9 cellular contexts compared by ENCODE assay signal in the genomic region with DNA sequence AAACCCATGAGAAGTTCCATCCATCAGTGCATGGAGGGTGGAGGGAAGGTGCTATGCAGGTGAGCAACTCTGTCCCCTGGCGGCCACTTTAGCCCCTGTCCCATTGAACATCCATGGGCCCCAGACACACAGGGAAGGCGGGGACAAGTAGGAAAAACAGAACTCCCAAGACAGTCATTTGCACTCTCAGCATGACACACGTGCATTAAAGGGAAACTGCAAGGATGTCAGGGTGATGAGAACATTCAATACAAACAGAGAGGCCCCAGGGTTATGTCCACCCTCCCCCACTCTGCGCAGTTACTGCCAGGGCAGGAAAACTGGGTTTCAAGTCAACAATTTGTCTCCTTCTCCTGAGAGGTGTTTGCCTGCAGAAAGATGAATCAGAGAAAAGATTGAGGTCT. TPM values are rescaled to one million over a fixed set of nuclear protein-coding genes. Genes with fewer than 3 reads are reported as not detected.
DNase-seq lines count a peak whose midpoint lies in the region; ATAC-seq, FAIRE-seq and TF ChIP-seq lines count a peak whose summit lies in the region.
"Had no signal": no experiment of that assay in that cellular context is flagged by ENCODE, and none has a peak within 500 bp of the region (broad histone marks: within the 10 kb centered on the region; RNA-seq: fewer than 3 reads in every experiment).

No MANE protein-coding gene starts in this region.

- BruUV-seq in HCT116 (replicated peaks; lab: Mats Ljungman, UMichigan), result no TSS peak
- no TSS peak for BruUV-seq in HepG2 (replicated peaks; lab: Mats Ljungman, UMichigan)

- TF ChIP-seq POLR2A in HCT116 (IDR thresholded peaks at IDR 0.05; ENCODE audit: borderline replicate concordance, extremely low read depth, insufficient read depth, insufficient read length), result no peak
- TF ChIP-seq POLR2A in HepG2 (IDR thresholded peaks at IDR 0.05; ENCODE audit: insufficient read depth in 1 of 2, low read depth in 2 of 2, low read length in 2 of 2), result no peak
- TF ChIP-seq POLR2A in Peyer's patch (IDR thresholded peaks at IDR 0.05), result no peak

- POLR2A ChIA-PET in HCT116 (lab: Charles Lee), result no interaction called here
- POLR2A ChIA-PET in HepG2 (lab: Yijun Ruan, JAX), result no interaction called here

- intact Hi-C loops in HCT116 (cut with micrococcal nuclease), result loop anchor here (5.0 kb wide), 1 partner anchor 225 kb away; no protein-coding TSS in a partner anchor
- intact Hi-C loops in HepG2 (cut with micrococcal nuclease; ENCODE audit: unreplicated experiment), result loop anchor here (1.0 to 10.0 kb wide), 4 partner anchors 36 to 738 kb away; a partner anchor contains a TSS

- DNase-seq in Daoy (ENCODE audit: low read depth), result peak; percentile 26
- peak; percentile 15 for DNase-seq in HCT116 (ENCODE audit: low read depth, low spot score)
- peak; percentile 59 for DNase-seq in HepG2 (ENCODE audit: low spot score)
- DNase-seq in DMS79 treated with DMSO at 0.1 percent for 48 hours (lab: John Stamatoyannopoulos, UW), result no peak
- DNase-seq in activated T-cell treated with anti-CD3 and anti-CD28 coated beads for 4 hours, result no peak
- no peak for DNase-seq in Peyer's patch
- no peak for DNase-seq in amygdala (lab: John Stamatoyannopoulos, UW)
- DNase-seq: ovary had no signal

- TF ChIP-seq RAD21 in HCT116 (IDR thresholded peaks at IDR 0.05; ENCODE audit: low read depth) (peak; percentile 31; the same call in 1 of the 2 replicates), HepG2 (CRISPR knock-in tag; IDR thresholded peaks at IDR 0.05) (peak; percentile 70)

- H3K27me3 ChIP-seq in HCT116 (ENCODE audit: insufficient read depth, low read length) (no peaks in the 10 kb centered on the region), SU-DHL-6 (ENCODE audit: low read length) (no peaks in the 10 kb centered on the region), HepG2 (ENCODE audit: control insufficient read depth in 1 of 2, insufficient read depth in 2 of 2, low read length in 2 of 2) (peaks cover 0 to 16% of the 10 kb centered on the region in 2 experiments; a peak in 3 of 5 replicates), Peyer's patch (no peaks in the 10 kb centered on the region)
- H3K27me3 ChIP-seq: ovary had no signal

- H3K9me3 ChIP-seq in HCT116 (ENCODE audit: control insufficient read depth in 1 of 2, insufficient read depth in 1 of 2, low read depth in 1 of 2, low read length in 2 of 2) (no peaks in the 10 kb centered on the region), SU-DHL-6 (ENCODE audit: insufficient read depth, low read length) (no peaks in the 10 kb centered on the region), HepG2 (ENCODE audit: low read length) (no peaks in the 10 kb centered on the region), Peyer's patch (no peaks in the 10 kb centered on the region)
- H3K9me3 ChIP-seq: ovary had no signal

- no peak for TF ChIP-seq EP300 in HepG2 (IDR thresholded peaks at IDR 0.05; ENCODE audit: low read depth in 2 of 2, low read length in 2 of 2)
- TF ChIP-seq EP300 in HepG2 (CRISPR knock-in tag; IDR thresholded peaks at IDR 0.05; ENCODE audit: borderline replicate concordance), result no peak; the same call in 1 of the 2 replicates

- no peak overlapping the region for H3K9ac ChIP-seq in HCT116 (ENCODE audit: low read length)
- no peak overlapping the region for H3K9ac ChIP-seq in SU-DHL-6 (ENCODE audit: low read length)
- H3K9ac ChIP-seq in HepG2 (ENCODE audit: insufficient read depth, low read depth, low read length), result no peak overlapping the region

- H3K9me2 ChIP-seq in HCT116 (ENCODE audit: insufficient read depth) (no peaks in the 10 kb centered on the region), SU-DHL-6 (replicated peaks; ENCODE audit: insufficient read depth, low read length) (no peaks in the 10 kb centered on the region)

- TF ChIP-seq CTCF in HCT116 (IDR thresholded peaks at IDR 0.05 in 2 of 3, conservative IDR thresholded peaks at IDR 0.05 in 1 of 3; ENCODE audit: borderline replicate concordance in 1 of 3, insufficient read depth in 1 of 3, low read depth in 2 of 3, low read length in 2 of 3) (peak in 2 of 3 experiments; percentile 68 to 77; a peak in 4 of 6 replicates), SU-DHL-6 (IDR thresholded peaks at IDR 0.05; ENCODE audit: insufficient read depth, low read length, poor library complexity, severe bottlenecking) (peak; percentile 29), HepG2 (CRISPR knock-in tag; IDR thresholded peaks at IDR 0.05) (peak; percentile 90), Peyer's patch (IDR thresholded peaks at IDR 0.05) (peak in 1 of 6 experiments; percentile 8)

- no peak overlapping the region for H3K4me3 ChIP-seq in HCT116 (replicated peaks in 1 of 2; ENCODE audit: low read depth in 1 of 2, low read length in 2 of 2)
- H3K4me3 ChIP-seq in SU-DHL-6 (ENCODE audit: insufficient read depth, low read length, poor library complexity, severe bottlenecking), result no peak overlapping the region
- no peak overlapping the region for H3K4me3 ChIP-seq in HepG2 (replicated peaks in 1 of 3; ENCODE audit: insufficient read depth in 1 of 3, low read depth in 2 of 3, low read length in 3 of 3)
- H3K4me3 ChIP-seq in Peyer's patch, result no peak overlapping the region
- H3K4me3 ChIP-seq: ovary had no signal

- H3K79me2 ChIP-seq in HCT116 (ENCODE audit: insufficient read depth, low read length), result no peaks in the 10 kb centered on the region
- H3K79me2 ChIP-seq in SU-DHL-6 (ENCODE audit: insufficient read depth, low read length), result no peaks in the 10 kb centered on the region
- no peaks in the 10 kb centered on the region for H3K79me2 ChIP-seq in HepG2 (ENCODE audit: insufficient read depth, low read length)

- H3F3A ChIP-seq in SU-DHL-6 (ENCODE audit: insufficient read depth), result no peaks in the 10 kb centered on the region

- H3K4me1 ChIP-seq in HCT116 (ENCODE audit: control insufficient read depth in 1 of 2, insufficient read depth in 2 of 2, low read length in 2 of 2), result peaks cover 0 to 9% of the 10 kb centered on the region in 2 experiments; a peak in 2 of 4 replicates
- H3K4me1 ChIP-seq in HepG2 (ENCODE audit: insufficient read depth, low read length), result peaks cover 26% of the 10 kb centered on the region
- H3K4me1 ChIP-seq in Peyer's patch, result peaks cover 0 to 5% (median 0%) of the 10 kb centered on the region in 4 donors

- in situ Hi-C loops in HepG2 (cut with HindIII; ENCODE audit: extremely low pct_ligation_motif_present, low pct_unique_long_range_greater_than_20kb), result loop anchor here (10.0 kb wide), 1 partner anchor 1708 kb away; no protein-coding TSS in a partner anchor

- H2AFZ ChIP-seq in HCT116 (ENCODE audit: low read depth, low read length, poor library complexity, severe bottlenecking) (no peak overlapping the region), SU-DHL-6 (ENCODE audit: low read depth, low read length, severe bottlenecking) (no peak overlapping the region), HepG2 (ENCODE audit: low read length) (peak overlapping the region; percentile 7)

- FAIRE-seq in HepG2 (lab: Jason Lieb, UNC), result peak; percentile 39

- whole genome bisulfite sequencing in HepG2 (ENCODE audit: low lambda C conversion rate), result 14% methylated on average over 4 of the region's 4 CpGs

- no peaks in the 10 kb centered on the region for H3K36me3 ChIP-seq in HCT116 (ENCODE audit: control insufficient read depth in 1 of 2, insufficient read depth in 2 of 2, low read length in 2 of 2)
- no peaks in the 10 kb centered on the region for H3K36me3 ChIP-seq in SU-DHL-6 (ENCODE audit: low read length)
- no peaks in the 10 kb centered on the region for H3K36me3 ChIP-seq in HepG2 (replicated peaks in 1 of 2; ENCODE audit: control insufficient read depth in 1 of 2, insufficient read depth in 2 of 2, low read length in 2 of 2)
- H3K36me3 ChIP-seq in Peyer's patch, result no peaks in the 10 kb centered on the region
- H3K36me3 ChIP-seq: ovary had no signal

- CTCF ChIA-PET in HCT116 (lab: Charles Lee), result interaction anchor here (0.6 kb wide), 1 partner anchor 186 kb away, joined by 3 read pairs; no protein-coding TSS in a partner anchor
- CTCF ChIA-PET in HepG2 (lab: Yijun Ruan, JAX; ENCODE audit: low intra/inter-chr PET ratio, low total read pairs), result interaction anchor here (1.5 to 2.7 kb wide), 2 partner anchors 36 to 43 kb away, joined by 3 to 22 read pairs; no protein-coding TSS in a partner anchor

- H3K4me2 ChIP-seq in HCT116 (ENCODE audit: low read length) (no peak overlapping the region), SU-DHL-6 (ENCODE audit: low read depth, low read length, poor library complexity, severe bottlenecking) (no peak overlapping the region), HepG2 (ENCODE audit: low read depth, low read length) (peak overlapping the region; percentile 45)

- RAD21 ChIA-PET in HCT116 (lab: Charles Lee; ENCODE audit: low non-redundant PET in 1 of 2, low total read pairs in 2 of 2, uncharacterized antibody in 2 of 2, unreplicated experiment in 2 of 2), result no interaction called here

- no peaks in the 10 kb centered on the region for H4K20me1 ChIP-seq in HCT116 (ENCODE audit: insufficient read depth)
- no peaks in the 10 kb centered on the region for H4K20me1 ChIP-seq in SU-DHL-6 (ENCODE audit: low read depth, low read length)
- no peaks in the 10 kb centered on the region for H4K20me1 ChIP-seq in HepG2 (ENCODE audit: insufficient read depth, low read length)

- ATAC-seq in HCT116, result peak; percentile 87
- peak; percentile 92 for ATAC-seq in HepG2

- no peak overlapping the region for H3K27ac ChIP-seq in HCT116 (ENCODE audit: low read depth, low read length)
- H3K27ac ChIP-seq in SU-DHL-6 (ENCODE audit: low read depth, low read length), result no peak overlapping the region
- no peak overlapping the region for H3K27ac ChIP-seq in HepG2 (ENCODE audit: extremely low read length, insufficient read depth, low read length)
- no peak overlapping the region for H3K27ac ChIP-seq in Peyer's patch
- H3K27ac ChIP-seq: ovary had no signal

RNA-seq across cellular contexts. Expression of a gene that starts 44.0 kb away (rescaled TPM):
- total RNA-seq in Daoy (2014; rRNA removed; shearing (Covaris generic)), result 7.6 and 14.1 TPM in 2 replicates
- total RNA-seq in HCT116 (2021; ENCODE audit: unreplicated experiment) (23.5 TPM), HepG2 (2016; rRNA removed; fragmentation: Illumina TruSeq; extraction: Trizol) (28.8 and 30.1 TPM in 2 replicates), Peyer's patch (10 to 100 TPM; 34.6 to 83.5 (median 43.6) TPM)
- polyA plus RNA-seq in HCT116 (2012), result 24.6 and 24.9 TPM in 2 replicates
- 18.8 and 20.7 TPM in 2 replicates for total RNA-seq in HepG2 (2016; cell fraction: cytosol; rRNA removed; fragmentation: Illumina TruSeq; extraction: Trizol; ENCODE audit: low read depth)
- total RNA-seq in HepG2 (2016; cell fraction: insoluble cytoplasmic fraction; rRNA removed; fragmentation: Illumina TruSeq; extraction: Trizol), result 24.2 and 33.8 TPM in 2 replicates
- total RNA-seq in HepG2 (2016; cell fraction: membrane; rRNA removed; fragmentation: Illumina TruSeq; extraction: Trizol), result 35.6 and 35.7 TPM in 2 replicates
- total RNA-seq in HepG2 (2016; cell fraction: nucleus; rRNA removed; fragmentation: Illumina TruSeq; extraction: Trizol), result 28.0 and 29.0 TPM in 2 replicates
- 45.6 and 49.0 TPM in 2 replicates for polyA plus RNA-seq in HepG2 (2011; rRNA removed)
- 19.8 and 29.5 TPM in 2 replicates for polyA plus RNA-seq in HepG2 (2011; cell fraction: cytosol; rRNA removed)
- 68.8 and 72.6 TPM in 2 replicates for polyA plus RNA-seq in HepG2 (2011; cell fraction: nucleus; rRNA removed)
- polyA plus RNA-seq in HepG2 (2012), result 28.1 and 33.7 TPM in 2 replicates
- 22.4 and 30.5 TPM in 2 replicates for polyA plus RNA-seq in HepG2 (2016; cell fraction: cytosol; fragmentation: Illumina TruSeq; extraction: Trizol; ENCODE audit: low read depth)
- 30.0 and 31.0 TPM in 2 replicates for polyA plus RNA-seq in HepG2 (2016; cell fraction: insoluble cytoplasmic fraction; fragmentation: Illumina TruSeq; extraction: Trizol; ENCODE audit: low read depth)
- 35.3 and 37.7 TPM in 2 replicates for polyA plus RNA-seq in HepG2 (2016; cell fraction: membrane; fragmentation: Illumina TruSeq; extraction: Trizol; ENCODE audit: low read depth)
- polyA plus RNA-seq in HepG2 (2016; cell fraction: nucleus; fragmentation: Illumina TruSeq; extraction: Trizol; ENCODE audit: insufficient read depth, low read depth), result 58.4 and 63.0 TPM in 2 replicates
- 19.4 and 24.5 TPM in 2 replicates for polyA minus RNA-seq in HepG2 (2011; rRNA and poly(A)+ RNA removed; ENCODE audit: low replicate concordance)
- 15.7 and 17.4 TPM in 2 replicates for polyA minus RNA-seq in HepG2 (2011; cell fraction: cytosol; rRNA and poly(A)+ RNA removed)
- polyA minus RNA-seq in HepG2 (2011; cell fraction: nucleus; rRNA and poly(A)+ RNA removed), result 43.4 and 69.0 TPM in 2 replicates

Comparison
In these comparisons a context has a peak if more than half of its experiments do, and no peak if none do; other contexts are left out.
1. DNase-seq: peak in Daoy (single experiment), HCT116 (single experiment) and HepG2 (single experiment); none in DMS79 treated with DMSO at 0.1 percent for 48 hours (single experiment), activated T-cell treated with anti-CD3 and anti-CD28 coated beads for 4 hours (single experiment), Peyer's patch (0 of 3) and amygdala (0 of 56).